ENCODE assay signal across 1 cellular context in genomic region chr12:27785882-27786570, GRCh38.
TF ChIP-seq lines count a peak whose summit lies in the region.

No MANE protein-coding gene starts in this region.

TF ChIP-seq in GM12878, 131 proteins besides CTCF, POLR2A, EP300 and RAD21:
- TF ChIP-seq TCF7 (IDR thresholded peaks at IDR 0.05; ENCODE audit: borderline replicate concordance) (no peak), YY1 (IDR thresholded peaks at IDR 0.05; ENCODE audit: low read depth, low read length) (no peak), TCF12 (IDR thresholded peaks at IDR 0.05; ENCODE audit: low read depth, low read length) (no peak), ZBTB33 (IDR thresholded peaks at IDR 0.05) (no peak), ATF7 (IDR thresholded peaks at IDR 0.05; ENCODE audit: low read depth) (peak; percentile 93), MYC (IDR thresholded peaks at IDR 0.05; ENCODE audit: insufficient read depth, insufficient read length, insufficient replicate concordance, low read length, severe bottlenecking) (no peak), ZNF592 (IDR thresholded peaks at IDR 0.05) (no peak), CREM (IDR thresholded peaks at IDR 0.05; ENCODE audit: low read depth) (0 out of 2 replicates have a peak, but pooled peaks have one; percentile 42), NFIC (IDR thresholded peaks at IDR 0.05; ENCODE audit: low read depth, low read length) (no peak), JUNB (IDR thresholded peaks at IDR 0.05) (peak; percentile 33; the same call in 1 of the 2 replicates), CHD2 (IDR thresholded peaks at IDR 0.05; ENCODE audit: borderline replicate concordance, low read depth, low read length) (no peak), RCOR1 (conservative IDR thresholded peaks at IDR 0.05; ENCODE audit: low read depth, low read length) (no peak), TARDBP (IDR thresholded peaks at IDR 0.05; ENCODE audit: borderline replicate concordance) (no peak), CREB1 (IDR thresholded peaks at IDR 0.05; ENCODE audit: low read depth) (peak; percentile 65; the same call in 1 of the 2 replicates), ZBTB11 (CRISPR knock-in tag; IDR thresholded peaks at IDR 0.05) (no peak), PML (IDR thresholded peaks at IDR 0.05; ENCODE audit: low read length) (no peak), EED (IDR thresholded peaks at IDR 0.05; ENCODE audit: low read depth) (peak; percentile 28; the same call in 1 of the 2 replicates)
- TF ChIP-seq, protein P1, sequence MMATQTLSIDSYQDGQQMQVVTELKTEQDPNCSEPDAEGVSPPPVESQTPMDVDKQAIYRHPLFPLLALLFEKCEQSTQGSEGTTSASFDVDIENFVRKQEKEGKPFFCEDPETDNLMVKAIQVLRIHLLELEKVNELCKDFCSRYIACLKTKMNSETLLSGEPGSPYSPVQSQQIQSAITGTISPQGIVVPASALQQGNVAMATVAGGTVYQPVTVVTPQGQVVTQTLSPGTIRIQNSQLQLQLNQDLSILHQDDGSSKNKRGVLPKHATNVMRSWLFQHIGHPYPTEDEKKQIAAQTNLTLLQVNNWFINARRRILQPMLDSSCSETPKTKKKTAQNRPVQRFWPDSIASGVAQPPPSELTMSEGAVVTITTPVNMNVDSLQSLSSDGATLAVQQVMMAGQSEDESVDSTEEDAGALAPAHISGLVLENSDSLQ (IDR thresholded peaks at IDR 0.05): no peak
- TF ChIP-seq, protein P2, sequence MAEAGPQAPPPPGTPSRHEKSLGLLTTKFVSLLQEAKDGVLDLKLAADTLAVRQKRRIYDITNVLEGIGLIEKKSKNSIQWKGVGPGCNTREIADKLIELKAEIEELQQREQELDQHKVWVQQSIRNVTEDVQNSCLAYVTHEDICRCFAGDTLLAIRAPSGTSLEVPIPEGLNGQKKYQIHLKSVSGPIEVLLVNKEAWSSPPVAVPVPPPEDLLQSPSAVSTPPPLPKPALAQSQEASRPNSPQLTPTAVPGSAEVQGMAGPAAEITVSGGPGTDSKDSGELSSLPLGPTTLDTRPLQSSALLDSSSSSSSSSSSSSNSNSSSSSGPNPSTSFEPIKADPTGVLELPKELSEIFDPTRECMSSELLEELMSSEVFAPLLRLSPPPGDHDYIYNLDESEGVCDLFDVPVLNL (IDR thresholded peaks at IDR 0.05; ENCODE audit: low read depth, low read length): no peak
- TF ChIP-seq, protein P3, sequence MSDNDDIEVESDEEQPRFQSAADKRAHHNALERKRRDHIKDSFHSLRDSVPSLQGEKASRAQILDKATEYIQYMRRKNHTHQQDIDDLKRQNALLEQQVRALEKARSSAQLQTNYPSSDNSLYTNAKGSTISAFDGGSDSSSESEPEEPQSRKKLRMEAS (IDR thresholded peaks at IDR 0.05; ENCODE audit: low read depth, low read length): no peak
- TF ChIP-seq, protein P4, sequence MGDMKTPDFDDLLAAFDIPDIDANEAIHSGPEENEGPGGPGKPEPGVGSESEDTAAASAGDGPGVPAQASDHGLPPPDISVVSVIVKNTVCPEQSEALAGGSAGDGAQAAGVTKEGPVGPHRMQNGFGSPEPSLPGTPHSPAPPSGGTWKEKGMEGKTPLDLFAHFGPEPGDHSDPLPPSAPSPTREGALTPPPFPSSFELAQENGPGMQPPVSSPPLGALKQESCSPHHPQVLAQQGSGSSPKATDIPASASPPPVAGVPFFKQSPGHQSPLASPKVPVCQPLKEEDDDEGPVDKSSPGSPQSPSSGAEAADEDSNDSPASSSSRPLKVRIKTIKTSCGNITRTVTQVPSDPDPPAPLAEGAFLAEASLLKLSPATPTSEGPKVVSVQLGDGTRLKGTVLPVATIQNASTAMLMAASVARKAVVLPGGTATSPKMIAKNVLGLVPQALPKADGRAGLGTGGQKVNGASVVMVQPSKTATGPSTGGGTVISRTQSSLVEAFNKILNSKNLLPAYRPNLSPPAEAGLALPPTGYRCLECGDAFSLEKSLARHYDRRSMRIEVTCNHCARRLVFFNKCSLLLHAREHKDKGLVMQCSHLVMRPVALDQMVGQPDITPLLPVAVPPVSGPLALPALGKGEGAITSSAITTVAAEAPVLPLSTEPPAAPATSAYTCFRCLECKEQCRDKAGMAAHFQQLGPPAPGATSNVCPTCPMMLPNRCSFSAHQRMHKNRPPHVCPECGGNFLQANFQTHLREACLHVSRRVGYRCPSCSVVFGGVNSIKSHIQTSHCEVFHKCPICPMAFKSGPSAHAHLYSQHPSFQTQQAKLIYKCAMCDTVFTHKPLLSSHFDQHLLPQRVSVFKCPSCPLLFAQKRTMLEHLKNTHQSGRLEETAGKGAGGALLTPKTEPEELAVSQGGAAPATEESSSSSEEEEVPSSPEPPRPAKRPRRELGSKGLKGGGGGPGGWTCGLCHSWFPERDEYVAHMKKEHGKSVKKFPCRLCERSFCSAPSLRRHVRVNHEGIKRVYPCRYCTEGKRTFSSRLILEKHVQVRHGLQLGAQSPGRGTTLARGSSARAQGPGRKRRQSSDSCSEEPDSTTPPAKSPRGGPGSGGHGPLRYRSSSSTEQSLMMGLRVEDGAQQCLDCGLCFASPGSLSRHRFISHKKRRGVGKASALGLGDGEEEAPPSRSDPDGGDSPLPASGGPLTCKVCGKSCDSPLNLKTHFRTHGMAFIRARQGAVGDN (IDR thresholded peaks at IDR 0.05): no peak
- TF ChIP-seq, protein P5, sequence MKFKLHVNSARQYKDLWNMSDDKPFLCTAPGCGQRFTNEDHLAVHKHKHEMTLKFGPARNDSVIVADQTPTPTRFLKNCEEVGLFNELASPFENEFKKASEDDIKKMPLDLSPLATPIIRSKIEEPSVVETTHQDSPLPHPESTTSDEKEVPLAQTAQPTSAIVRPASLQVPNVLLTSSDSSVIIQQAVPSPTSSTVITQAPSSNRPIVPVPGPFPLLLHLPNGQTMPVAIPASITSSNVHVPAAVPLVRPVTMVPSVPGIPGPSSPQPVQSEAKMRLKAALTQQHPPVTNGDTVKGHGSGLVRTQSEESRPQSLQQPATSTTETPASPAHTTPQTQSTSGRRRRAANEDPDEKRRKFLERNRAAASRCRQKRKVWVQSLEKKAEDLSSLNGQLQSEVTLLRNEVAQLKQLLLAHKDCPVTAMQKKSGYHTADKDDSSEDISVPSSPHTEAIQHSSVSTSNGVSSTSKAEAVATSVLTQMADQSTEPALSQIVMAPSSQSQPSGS (IDR thresholded peaks at IDR 0.05; ENCODE audit: low read length): peak; percentile 35; the same call in 1 of the 2 replicates
TF ChIP-seq in GM12878: peak in this region for 6.
